ENCODE assay signal across 34 cellular contexts in the genomic region with DNA sequence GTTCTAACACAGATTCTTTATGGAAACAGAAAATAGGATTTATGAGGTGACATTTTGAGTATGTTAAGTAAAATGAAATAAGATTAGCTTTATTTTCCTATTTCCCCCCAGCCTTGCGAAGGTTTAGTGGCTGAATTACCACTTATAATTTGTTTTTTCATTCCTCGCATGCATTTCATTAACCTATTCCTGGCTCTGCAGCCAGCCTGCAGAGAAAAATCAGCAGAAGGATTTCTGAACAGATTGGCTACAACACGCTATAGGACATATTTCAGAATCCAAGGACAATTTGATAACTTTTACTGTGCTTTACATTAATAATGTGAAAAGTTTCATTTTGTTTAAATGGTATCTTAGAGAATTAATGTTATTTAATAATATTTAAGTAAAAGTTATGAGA.
"Had no signal": no experiment of that assay in that cellular context is flagged by ENCODE, and none has a peak within 500 bp of the region (broad histone marks: within the 10 kb centered on the region; RNA-seq: fewer than 3 reads in every experiment).

No MANE protein-coding gene starts in this region.

- H3K36me3 ChIP-seq: adrenal gland, ascending aorta, brain microvascular endothelial cell, breast epithelium had no signal

- H3K4me1 Mint-ChIP-seq: activated B cell treated with CpG ODN at 0.5 μM for 24 hours; activated CD4-positive, alpha-beta T cell treated with anti-CD3 and anti-CD28 coated beads, Interleukin-2, amount 10 ng/mL, durations not matched to agents 24 days and 14 days; activated naive CD8-positive, alpha-beta T cell treated with anti-CD3 and anti-CD28 coated beads for 36 hours; activated T-helper 17 cell treated with anti-CD3 and anti-CD28 coated beads, Interleukin-2, amount 50 U/mL, for 72 hours had no signal

- H3K27ac Mint-ChIP-seq: activated B cell treated with CpG ODN at 0.5 μM for 24 hours; activated CD4-positive, alpha-beta memory T cell treated with anti-CD3 and anti-CD28 coated beads for 36 hours; activated CD4-positive, alpha-beta T cell treated with anti-CD3 and anti-CD28 coated beads, Interleukin-2, amount 10 ng/mL, durations not matched to agents 24 days and 14 days; activated CD8-positive, alpha-beta T cell treated with anti-CD3 and anti-CD28 coated beads for 36 hours; activated naive CD4-positive, alpha-beta T cell treated with anti-CD3 and anti-CD28 coated beads for 36 hours; activated naive CD4-positive, alpha-beta T cell treated with anti-CD3 and anti-CD28 coated beads, Interleukin-2, amount 50 U/mL, for 72 hours; activated naive CD8-positive, alpha-beta T cell treated with anti-CD3 and anti-CD28 coated beads for 36 hours; activated T-cell treated with anti-CD3 and anti-CD28 coated beads, Interleukin-2, amount 50 U/mL, for 72 hours; activated T-helper 1 cell treated with anti-CD3 and anti-CD28 coated beads, Interleukin-12 subunit alpha, Interleukin-12 subunit beta, Interleukin-2, Interleukin-4 antibody, amounts not matched to agents 30 ng/mL and 10 ng/mL and 1 ng/mL, durations not matched to agents 14 hours and 24 hours and 36 hours; activated T-helper 17 cell treated with anti-CD3 and anti-CD28 coated beads, Interleukin-2, amount 50 U/mL, for 72 hours; T-helper 1 cell treated with Interleukin-12 subunit alpha and Interleukin-12 subunit beta and Interleukin-4 antibody, amounts not matched to agents 30 μg/mL and 1 μg/mL, for 36 hours; T-helper 2 cell treated with Interferon-gamma antibody and Interleukin-4, amounts not matched to agents 5 μg/mL and 100 μg/mL, for 36 hours had no signal

- H3K9me3 Mint-ChIP-seq: activated B cell treated with CpG ODN at 0.5 μM for 24 hours; activated CD4-positive, alpha-beta memory T cell treated with anti-CD3 and anti-CD28 coated beads for 36 hours; activated CD4-positive, alpha-beta T cell treated with anti-CD3 and anti-CD28 coated beads, Interleukin-2, amount 10 ng/mL, durations not matched to agents 24 days and 14 days; activated CD8-positive, alpha-beta T cell treated with anti-CD3 and anti-CD28 coated beads for 36 hours; activated naive CD4-positive, alpha-beta T cell treated with anti-CD3 and anti-CD28 coated beads for 36 hours; activated naive CD4-positive, alpha-beta T cell treated with anti-CD3 and anti-CD28 coated beads, Interleukin-2, amount 50 U/mL, for 72 hours; activated naive CD8-positive, alpha-beta T cell treated with anti-CD3 and anti-CD28 coated beads for 36 hours; activated T-cell treated with anti-CD3 and anti-CD28 coated beads, Interleukin-2, amount 50 U/mL, for 4 hours; activated T-cell treated with anti-CD3 and anti-CD28 coated beads, Interleukin-2, amount 50 U/mL, for 72 hours; activated T-helper 1 cell treated with anti-CD3 and anti-CD28 coated beads, Interleukin-12 subunit alpha, Interleukin-12 subunit beta, Interleukin-2, Interleukin-4 antibody, amounts not matched to agents 30 ng/mL and 10 ng/mL and 1 ng/mL, durations not matched to agents 14 hours and 24 hours and 36 hours; activated T-helper 17 cell treated with anti-CD3 and anti-CD28 coated beads, Interleukin-2, amount 50 U/mL, for 72 hours; T-helper 1 cell treated with Interleukin-12 subunit alpha and Interleukin-12 subunit beta and Interleukin-4 antibody, amounts not matched to agents 30 μg/mL and 1 μg/mL, for 36 hours; T-helper 2 cell treated with Interferon-gamma antibody and Interleukin-4, amounts not matched to agents 5 μg/mL and 100 μg/mL, for 36 hours had no signal

- H3K4me1 ChIP-seq: adrenal gland, ascending aorta, breast epithelium had no signal

- H3K27me3 ChIP-seq: adrenal gland, ascending aorta, brain microvascular endothelial cell, breast epithelium had no signal

- H3K4me3 ChIP-seq: adrenal gland, ascending aorta, breast epithelium had no signal

- ATAC-seq: activated CD8-positive, alpha-beta T cell treated with anti-CD3 and anti-CD28 coated beads for 36 hours; activated naive CD4-positive, alpha-beta T cell treated with anti-CD3 and anti-CD28 coated beads, Interleukin-2, amount 50 U/mL, for 72 hours; activated T-cell treated with anti-CD3 and anti-CD28 coated beads, Interleukin-2, amount 50 U/mL, for 4 hours; activated T-cell treated with anti-CD3 and anti-CD28 coated beads, Interleukin-2, amount 50 U/mL, for 72 hours; activated T-helper 17 cell treated with anti-CD3 and anti-CD28 coated beads, Interleukin-2, amount 50 U/mL, for 72 hours had no signal

- H3K36me3 Mint-ChIP-seq: activated CD4-positive, alpha-beta memory T cell treated with anti-CD3 and anti-CD28 coated beads for 36 hours; activated naive CD4-positive, alpha-beta T cell treated with anti-CD3 and anti-CD28 coated beads, Interleukin-2, amount 50 U/mL, for 72 hours; activated naive CD8-positive, alpha-beta T cell treated with anti-CD3 and anti-CD28 coated beads for 36 hours had no signal

- DNase-seq: activated B cell treated with CpG ODN at 0.5 μM for 24 hours; activated CD4-positive, alpha-beta memory T cell treated with anti-CD3 and anti-CD28 coated beads for 36 hours; activated CD4-positive, alpha-beta T cell treated with anti-CD3 and anti-CD28 coated beads for 4 hours; activated CD4-positive, alpha-beta T cell treated with anti-CD3 and anti-CD28 coated beads, Interleukin-2, amount 10 ng/mL, durations not matched to agents 24 days and 14 days; activated CD4-positive, alpha-beta T cell treated with anti-CD3 and anti-CD28 coated beads, Interleukin-2, amount 50 U/mL, for 1 hour; activated CD4-positive, alpha-beta T cell treated with anti-CD3 and anti-CD28 coated beads, Interleukin-2, amount 50 U/mL, for 4 hours; activated CD4-positive, CD25-positive, alpha-beta regulatory T cell treated with anti-CD3 and anti-CD28 coated beads, Interleukin-2, amount 50 U/mL, for 72 hours; activated CD8-positive, alpha-beta memory T cell treated with anti-CD3 and anti-CD28 coated beads, Interleukin-2, amount 50 U/mL, for 4 hours; activated CD8-positive, alpha-beta T cell treated with anti-CD3 and anti-CD28 coated beads for 36 hours; activated effector memory CD4-positive, alpha-beta T cell treated with anti-CD3 and anti-CD28 coated beads, Interleukin-2, amount 50 U/mL, for 16 hours; activated gamma-delta T cell treated with Interleukin-2 at 50 U/mL for 16 hours; activated naive CD4-positive, alpha-beta T cell; activated naive CD4-positive, alpha-beta T cell treated with anti-CD3 and anti-CD28 coated beads for 36 hours; activated naive CD4-positive, alpha-beta T cell treated with anti-CD3 and anti-CD28 coated beads, Interleukin-2, amount 50 U/mL, for 16 hours; activated naive CD8-positive, alpha-beta T cell treated with anti-CD3 and anti-CD28 coated beads for 36 hours; activated T-cell treated with anti-CD3 and anti-CD28 coated beads for 4 hours; activated T-cell treated with anti-CD3 and anti-CD28 coated beads, Interleukin-2, amount 50 U/mL, for 1 hour; activated T-cell treated with anti-CD3 and anti-CD28 coated beads, Interleukin-2, amount 50 U/mL, for 4 hours; activated T-cell treated with anti-CD3 and anti-CD28 coated beads, Interleukin-2, amount 50 U/mL, for 72 hours; adrenal gland; amniotic stem cell; anterior cingulate cortex; brain microvascular endothelial cell; central memory CD4-positive, alpha-beta T cell; T-helper 2 cell; T-helper 9 cell had no signal

- H3K4me3 Mint-ChIP-seq: activated B cell treated with CpG ODN at 0.5 μM for 24 hours; activated CD4-positive, alpha-beta memory T cell treated with anti-CD3 and anti-CD28 coated beads for 36 hours; activated CD4-positive, alpha-beta T cell treated with anti-CD3 and anti-CD28 coated beads, Interleukin-2, amount 10 ng/mL, durations not matched to agents 24 days and 14 days; activated CD8-positive, alpha-beta T cell treated with anti-CD3 and anti-CD28 coated beads for 36 hours; activated naive CD4-positive, alpha-beta T cell treated with anti-CD3 and anti-CD28 coated beads for 36 hours; activated naive CD8-positive, alpha-beta T cell treated with anti-CD3 and anti-CD28 coated beads for 36 hours; activated T-cell treated with anti-CD3 and anti-CD28 coated beads, Interleukin-2, amount 50 U/mL, for 4 hours; activated T-cell treated with anti-CD3 and anti-CD28 coated beads, Interleukin-2, amount 50 U/mL, for 72 hours; activated T-helper 1 cell treated with anti-CD3 and anti-CD28 coated beads, Interleukin-12 subunit alpha, Interleukin-12 subunit beta, Interleukin-2, Interleukin-4 antibody, amounts not matched to agents 30 ng/mL and 10 ng/mL and 1 ng/mL, durations not matched to agents 14 hours and 24 hours and 36 hours; activated T-helper 17 cell treated with anti-CD3 and anti-CD28 coated beads, Interleukin-2, amount 50 U/mL, for 72 hours; T-helper 1 cell treated with Interleukin-12 subunit alpha and Interleukin-12 subunit beta and Interleukin-4 antibody, amounts not matched to agents 30 μg/mL and 1 μg/mL, for 36 hours; T-helper 2 cell treated with Interferon-gamma antibody and Interleukin-4, amounts not matched to agents 5 μg/mL and 100 μg/mL, for 36 hours had no signal

- H3K27ac ChIP-seq: adrenal gland, ascending aorta, brain microvascular endothelial cell, breast epithelium, VCaP had no signal
